In the genomic region with DNA sequence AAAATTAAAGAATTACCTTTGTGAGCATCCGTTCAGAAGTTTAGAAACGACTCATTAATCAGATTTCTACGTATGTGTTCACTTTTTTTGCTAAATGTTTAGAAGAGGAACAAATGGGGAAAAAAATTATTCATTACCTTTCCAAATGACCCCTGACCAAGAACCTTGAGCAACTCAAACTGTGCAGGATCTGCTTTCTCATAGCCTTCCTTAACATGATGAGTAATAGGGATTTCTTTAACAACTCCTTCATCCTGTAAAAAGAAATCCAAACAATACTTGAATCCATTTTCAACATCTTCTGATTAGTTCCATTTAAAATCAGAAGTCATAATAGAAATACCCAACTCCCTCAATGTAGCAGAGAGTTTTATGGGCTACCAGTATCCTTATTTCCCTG, we compare ENCODE assay signal across 22 cellular contexts. TPM values are rescaled to one million over a fixed set of nuclear protein-coding genes. Genes with fewer than 3 reads are reported as not detected.
DNase-seq lines count a peak whose midpoint lies in the region; FAIRE-seq and TF ChIP-seq lines count a peak whose summit lies in the region.
"Had no signal": no experiment of that assay in that cellular context is flagged by ENCODE, and none has a peak within 500 bp of the region (broad histone marks: within the 10 kb centered on the region; RNA-seq: fewer than 3 reads in every experiment).

No MANE protein-coding gene starts in this region.

- peak; percentile 95 for FAIRE-seq in astrocyte (lab: Jason Lieb, UNC)
- FAIRE-seq: A204.1, GM12878 had no signal

- H3K4me3 Mint-ChIP-seq in HFFc6, result peak overlapping the region; percentile 47
- H3K4me3 Mint-ChIP-seq in astrocyte (ENCODE audit: unreplicated experiment), result no peak overlapping the region

- no peaks in the 10 kb centered on the region for H4K20me1 ChIP-seq in astrocyte (ENCODE audit: insufficient read depth, low read length)

- H3K36me3 Mint-ChIP-seq in HFFc6 (ENCODE audit: low read depth) (no peaks in the 10 kb centered on the region), astrocyte (ENCODE audit: low read depth, unreplicated experiment) (no peaks in the 10 kb centered on the region)

- intact Hi-C loops in head of caudate nucleus (cut with DNase I), result no loop called here

- no peak overlapping the region for H3K4me3 ChIP-seq in ACC112 (ENCODE audit: low read depth, low read length)
- H3K4me3 ChIP-seq in astrocyte (ENCODE audit: insufficient read depth, low read depth, low read length), result no peak overlapping the region
- H3K4me3 ChIP-seq: GM12878 had no signal

- H3K27me3 Mint-ChIP-seq in HFFc6 (ENCODE audit: insufficient read depth), result no peaks in the 10 kb centered on the region
- H3K27me3 Mint-ChIP-seq in astrocyte (ENCODE audit: low read depth, unreplicated experiment), result no peaks in the 10 kb centered on the region

- H2AFZ ChIP-seq in ACC112 (ENCODE audit: low read length, unreplicated experiment), result no peak overlapping the region
- no peak overlapping the region for H2AFZ ChIP-seq in astrocyte (ENCODE audit: low read depth, low read length)

- H3K4me1 Mint-ChIP-seq in HFFc6 (ENCODE audit: low read depth) (peaks cover 40% of the 10 kb centered on the region), astrocyte (ENCODE audit: low read depth, unreplicated experiment) (peaks cover 3% of the 10 kb centered on the region)

- no peaks in the 10 kb centered on the region for H3K36me3 ChIP-seq in ACC112 (ENCODE audit: insufficient read depth, low read length)
- no peaks in the 10 kb centered on the region for H3K36me3 ChIP-seq in astrocyte (ENCODE audit: insufficient read depth, low read length)
- H3K36me3 ChIP-seq: BE2C had no signal

- peak overlapping the region; percentile 39 for H3K27ac ChIP-seq in ACC112 (ENCODE audit: low read depth, low read length)
- H3K27ac ChIP-seq in astrocyte (ENCODE audit: low read depth, low read length), result no peak overlapping the region

- H3K4me1 ChIP-seq in ACC112 (ENCODE audit: control insufficient read depth, insufficient read depth, low read length, unreplicated experiment) (peaks cover 18% of the 10 kb centered on the region), astrocyte (ENCODE audit: insufficient read depth, low read length) (no peaks in the 10 kb centered on the region)
- H3K4me1 ChIP-seq: BE2C had no signal

- H3K79me2 ChIP-seq in ACC112 (ENCODE audit: control insufficient read depth, insufficient read depth, low read length, unreplicated experiment), result no peaks in the 10 kb centered on the region
- no peaks in the 10 kb centered on the region for H3K79me2 ChIP-seq in astrocyte (ENCODE audit: insufficient read depth, low read length)

- H3K27ac Mint-ChIP-seq in HFFc6 (peak overlapping the region; percentile 78), astrocyte (ENCODE audit: unreplicated experiment) (no peak overlapping the region)

- TF ChIP-seq CTCF in HFFc6 (IDR thresholded peaks at IDR 0.05), result no peak
- TF ChIP-seq CTCF in astrocyte (IDR thresholded peaks at IDR 0.05; ENCODE audit: insufficient read depth, low read depth, low read length), result no peak

- H3K9me3 Mint-ChIP-seq in HFFc6 (no peaks in the 10 kb centered on the region), astrocyte (ENCODE audit: unreplicated experiment) (no peaks in the 10 kb centered on the region)

- H3K4me2 ChIP-seq in astrocyte (ENCODE audit: low read length), result no peak overlapping the region

- no peaks in the 10 kb centered on the region for H3K9me3 ChIP-seq in astrocyte (ENCODE audit: insufficient read depth, low read depth, low read length)
- H3K9me3 ChIP-seq: BE2C had no signal

- H3K9ac ChIP-seq in astrocyte (ENCODE audit: low read length), result no peak overlapping the region

- no peak for DNase-seq in HFFc6
- DNase-seq in astrocyte (ENCODE audit: low read depth), result peak; percentile 13
- DNase-seq in iris pigment epithelial cell (ENCODE audit: low read depth), result peak; percentile 16
- no peak for DNase-seq in SKM-1 (lab: John Stamatoyannopoulos, UW; ENCODE audit: unreplicated experiment)
- DNase-seq in head of caudate nucleus, result no peak
- DNase-seq in activated CD4-positive, CD25-positive, alpha-beta regulatory T cell treated with anti-CD3 and anti-CD28 coated beads, Interleukin-2, amount 50 U/mL, for 72 hours, result no peak
- DNase-seq in activated CD4-positive, alpha-beta T cell treated with anti-CD3 and anti-CD28 coated beads for 1 hour, result no peak
- DNase-seq: BE2C, DMS53, GOT3, KG1, NCI-H1105, NCI-H2029 treated with DMSO at 0.1 percent for 48 hours, NCI-H2171, NCI-H345, NCI-H524 treated with DMSO at 0.1 percent for 48 hours, Right ventricle myocardium superior had no signal

- H3K27me3 ChIP-seq in ACC112 (ENCODE audit: insufficient read depth, low read length) (no peaks in the 10 kb centered on the region), astrocyte (ENCODE audit: insufficient read depth, low read length) (no peaks in the 10 kb centered on the region)
- H3K27me3 ChIP-seq: BE2C had no signal

RNA-seq across cellular contexts. Expression of a gene that starts 32.1 kb away (rescaled TPM):
- 1 to 10 TPM; 5.3 to 8.0 (median 5.9) TPM for total RNA-seq in HFFc6 (2021; fragmentation: NEBNext Ultra II Directional; extraction: Animal tissue kit (Norgen Biotek cat#: 25700))
- total RNA-seq in astrocyte, result 7.1 and 8.5 TPM in 2 replicates
- total RNA-seq: HT1080, OCI-LY7 had no signal

Comparison
In these comparisons a context has a peak if more than half of its experiments do, and no peak if none do; other contexts are left out.
1. DNase-seq: peak in astrocyte (single experiment) and iris pigment epithelial cell (single experiment); none in HFFc6 (single experiment), SKM-1 (single experiment), head of caudate nucleus (0 of 42), activated CD4-positive, CD25-positive, alpha-beta regulatory T cell treated with anti-CD3 and anti-CD28 coated beads, Interleukin-2, amount 50 U/mL, for 72 hours (single experiment) and activated CD4-positive, alpha-beta T cell treated with anti-CD3 and anti-CD28 coated beads for 1 hour (single experiment).